ENCODE assay signal across 10 cellular contexts in the genomic region with DNA sequence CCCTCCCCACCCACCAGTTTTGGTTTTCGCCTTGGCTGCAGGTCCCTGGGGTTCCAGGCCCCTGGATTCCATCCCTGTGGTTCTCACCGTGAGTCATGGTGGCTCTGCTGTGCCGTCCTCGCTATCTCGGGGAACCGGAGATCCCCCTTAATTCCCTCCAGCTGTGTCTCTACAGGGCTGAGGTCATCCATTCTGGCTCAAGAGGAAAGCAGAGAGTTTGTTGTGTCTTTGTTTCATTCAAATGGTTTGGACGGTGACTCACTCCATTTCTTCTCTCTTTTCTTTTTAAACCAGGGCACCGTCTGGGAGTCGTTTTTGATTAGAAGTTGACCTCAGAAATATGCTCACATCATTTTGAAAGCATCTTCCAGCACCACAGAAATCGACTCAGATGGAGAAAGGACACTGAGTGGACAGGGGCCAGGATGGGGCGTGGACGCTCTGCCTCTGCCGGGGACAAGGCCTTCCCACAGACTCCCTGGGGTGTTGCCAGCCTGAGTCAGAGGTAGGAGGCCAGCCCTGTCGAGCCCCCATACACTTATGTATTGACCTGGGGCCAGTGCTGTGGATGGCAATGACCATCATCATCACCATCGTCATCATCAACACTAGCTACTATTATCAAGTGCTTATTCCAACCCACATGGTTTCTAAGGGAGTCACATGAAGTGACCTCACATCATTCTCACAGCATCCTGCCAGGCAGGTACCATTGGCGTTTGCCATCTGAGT.
DNase-seq lines count a peak whose midpoint lies in the region; ATAC-seq and TF ChIP-seq lines count a peak whose summit lies in the region.
"Had no signal": no experiment of that assay in that cellular context is flagged by ENCODE, and none has a peak within 500 bp of the region (broad histone marks: within the 10 kb centered on the region; RNA-seq: fewer than 3 reads in every experiment).

No MANE protein-coding gene starts in this region.

- H3K27me3 Mint-ChIP-seq in chondrocyte (ENCODE audit: low read depth): no peaks in the 10 kb centered on the region

- H3K27ac ChIP-seq in HUES6 (ENCODE audit: low read depth, low read length): peak overlapping the region; percentile 51; the same call in 1 of the 2 replicates
- peak overlapping the region; percentile 60 for H3K27ac ChIP-seq in upper lobe of right lung
- H3K27ac ChIP-seq: cardiac muscle cell had no signal

- H3K4me3 ChIP-seq in HUES6 (ENCODE audit: low read depth, low read length) (no peak overlapping the region), upper lobe of right lung (no peak overlapping the region)
- H3K4me3 ChIP-seq: cardiac muscle cell had no signal

- H3K27ac Mint-ChIP-seq in chondrocyte (ENCODE audit: unreplicated experiment): peak overlapping the region; percentile 100
- H3K27ac Mint-ChIP-seq: T-helper 1 cell treated with Interleukin-12 subunit alpha and Interleukin-12 subunit beta and Interleukin-4 antibody, amounts not matched to agents 30 μg/mL and 1 μg/mL, for 36 hours had no signal

- H3K9ac ChIP-seq in HUES6 (ENCODE audit: low read length): peak overlapping the region; percentile 51

- H3K36me3 ChIP-seq in HUES6 (ENCODE audit: control insufficient read depth, insufficient read depth, low read length) (no peaks in the 10 kb centered on the region), upper lobe of right lung (no peaks in the 10 kb centered on the region)
- H3K36me3 ChIP-seq: cardiac muscle cell had no signal

- H3K4me1 ChIP-seq in HUES6 (ENCODE audit: control insufficient read depth, insufficient read depth, low read length) (peaks cover 18% of the 10 kb centered on the region; the same call in 1 of the 2 replicates), upper lobe of right lung (no peaks in the 10 kb centered on the region)

- no peak for TF ChIP-seq CTCF in chondrocyte (IDR thresholded peaks at IDR 0.05)
- no peak for TF ChIP-seq CTCF in upper lobe of right lung (IDR thresholded peaks at IDR 0.05)

- peaks cover 7% of the 10 kb centered on the region for H3K36me3 Mint-ChIP-seq in chondrocyte (ENCODE audit: low read depth)

- DNase-seq in chondrocyte (ENCODE audit: low spot score) (no peak), kidney tubule cell (ENCODE audit: low spot score) (peak; percentile 98), upper lobe of right lung (no peak), Kasumi-1 (lab: John Stamatoyannopoulos, UW) (no peak), NCI-H446 (lab: John Stamatoyannopoulos, UW) (no peak), NCI-H69 (lab: John Stamatoyannopoulos, UW) (no peak), cortex of kidney (lab: John Stamatoyannopoulos, UW) (no peak)

- H3K27me3 ChIP-seq in HUES6 (ENCODE audit: control insufficient read depth, insufficient read depth, low read length) (no peaks in the 10 kb centered on the region), upper lobe of right lung (no peaks in the 10 kb centered on the region)
- H3K27me3 ChIP-seq: cardiac muscle cell had no signal

- H3K9me3 Mint-ChIP-seq in chondrocyte (ENCODE audit: low read depth): peaks cover 15% of the 10 kb centered on the region

- no peak for ATAC-seq in upper lobe of right lung

- H3K9me3 ChIP-seq in HUES6 (ENCODE audit: control insufficient read depth, insufficient read depth, low read depth, low read length) (peaks cover 9% of the 10 kb centered on the region; the same call in 1 of the 2 replicates), upper lobe of right lung (peaks cover 7% of the 10 kb centered on the region)

- H3K4me1 Mint-ChIP-seq in chondrocyte (ENCODE audit: low read depth): peaks cover 50% of the 10 kb centered on the region

- intact Hi-C loops in upper lobe of right lung (cut with DNase I): no loop called here

- peak overlapping the region; percentile 26 for H3K4me3 Mint-ChIP-seq in chondrocyte (ENCODE audit: unreplicated experiment)
- H3K4me3 Mint-ChIP-seq: T-helper 1 cell treated with Interleukin-12 subunit alpha and Interleukin-12 subunit beta and Interleukin-4 antibody, amounts not matched to agents 30 μg/mL and 1 μg/mL, for 36 hours had no signal
